In genomic region chr11:76860539-76861475, GRCh38 we compare ENCODE assay signal across 8 cellular contexts. TPM values are rescaled to one million over a fixed set of nuclear protein-coding genes. Genes with fewer than 3 reads are reported as not detected.
DNase-seq lines count a peak whose midpoint lies in the region; ATAC-seq, FAIRE-seq and TF ChIP-seq lines count a peak whose summit lies in the region.

Gene ACER3 (plus strand): TSS chr11:76860918. CDS start chr11:76860977, 59 bp downstream.

- H3K4me1 ChIP-seq in psoas muscle (peaks cover 22% of the 10 kb centered on the region), urinary bladder (ENCODE audit: insufficient read depth) (no peaks in the 10 kb centered on the region)

- no peaks in the 10 kb centered on the region for H3K27me3 ChIP-seq in psoas muscle (ENCODE audit: insufficient read depth in 3 of 3, low read length in 2 of 3)

- H3K4me3 ChIP-seq in psoas muscle: peak within 1 kb of the TSS; percentile 87
- peak within 1 kb of the TSS; percentile 53 for H3K4me3 ChIP-seq in urinary bladder (ENCODE audit: low read depth, low read length)

- no peaks in the 10 kb centered on the region for H3K9me3 ChIP-seq in psoas muscle

- ATAC-seq in HG02759 (IDR thresholded peaks at IDR 0.05; ENCODE audit: unreplicated experiment): peak; percentile 97
- ATAC-seq in T-cell (replicated peaks in 1 of 4): peak; percentile 95 to 99 (median 98)
- ATAC-seq in left cardiac atrium: peak; percentile 99
- ATAC-seq in psoas muscle: peak; percentile 98 to 100 (median 98)

- H3K4me1 Mint-ChIP-seq in T-cell: peaks cover 23 to 29% (median 26%) of the 10 kb centered on the region in 3 donors

- H3K27ac Mint-ChIP-seq in T-cell: peak within 1 kb of the TSS; percentile 53 to 83

- POLR2A ChIA-PET in T-cell (lab: Charles Lee): no interaction called here

- intact Hi-C loops in left cardiac atrium (cut with DNase I) (loop anchor here in 1 of 2 donors (2.0 to 10.0 kb wide), 2 partner anchors 56 to 58 kb away; no protein-coding TSS in a partner anchor), psoas muscle (cut with DNase I) (loop anchor here in 1 of 2 donors (5.0 kb wide), 1 partner anchor 56 kb away; no protein-coding TSS in a partner anchor)

- peak within 1 kb of the TSS; percentile 56 for H3K27ac ChIP-seq in adipose tissue (ENCODE audit: low read depth, low read length)
- H3K27ac ChIP-seq in psoas muscle: peak within 1 kb of the TSS; percentile 85
- peak within 1 kb of the TSS; percentile 68 for H3K27ac ChIP-seq in urinary bladder (ENCODE audit: low read depth)

- H3K36me3 ChIP-seq in psoas muscle (ENCODE audit: insufficient read depth in 1 of 2, low read depth in 1 of 2) (no peaks in the 10 kb centered on the region), urinary bladder (ENCODE audit: insufficient read depth) (no peaks in the 10 kb centered on the region)

- WGBS in adipose tissue, 3 donors: 1 to 2% (median 2%) methylated on average over 68 to 73 of the region's 73 CpGs
- 1 to 4% (median 3%) methylated on average over 35 to 73 of the region's 73 CpGs for WGBS in psoas muscle, 3 donors
- 1% methylated on average over 73 of the region's 73 CpGs for WGBS in urinary bladder

- TF ChIP-seq CTCF in psoas muscle (IDR thresholded peaks at IDR 0.05): no peak

- peak; percentile 86; the same call in 1 of the 2 replicates for TF ChIP-seq POLR2A in GM12892 (IDR thresholded peaks at IDR 0.05; ENCODE audit: low read depth, low read length)

- peaks cover 3% of the 10 kb centered on the region for H3K36me3 Mint-ChIP-seq in T-cell

- H3K9me3 Mint-ChIP-seq in T-cell: no peaks in the 10 kb centered on the region

- DNase-seq in GM12892 (ENCODE audit: insufficient read length): peak; percentile 90
- peak; percentile 91 for DNase-seq in NCI-H1105 treated with DMSO at 0.1 percent for 48 hours (lab: John Stamatoyannopoulos, UW)
- DNase-seq in T-cell: peak; percentile 27 to 89 (median 60)
- DNase-seq in left cardiac atrium: peak; percentile 95
- peak; percentile 95 for DNase-seq in psoas muscle

- CTCF ChIA-PET in T-cell (lab: Charles Lee): interaction anchor here in 1 of 2 donors (1.3 kb wide), 1 partner anchor 59 kb away, joined by 3 read pairs; no protein-coding TSS in a partner anchor

- H3K27me3 Mint-ChIP-seq in T-cell: no peaks in the 10 kb centered on the region

- FAIRE-seq in GM12892 (lab: Jason Lieb, UNC): peak; percentile 97

- H3K4me3 Mint-ChIP-seq in T-cell: peak within 1 kb of the TSS; percentile 78 to 86 (median 82)

RNA-seq across cellular contexts. Expression of gene ACER3, which starts in this region (rescaled TPM):
- polyA plus RNA-seq in GM12892 (2012; ENCODE audit: missing spikeins): 4.8 TPM
- total RNA-seq in T-cell (1 to 10 TPM; 4.3 to 9.0 (median 5.2) TPM), left cardiac atrium (10 to 100 TPM; 12.5 to 18.1 TPM), psoas muscle (1 to 10 TPM; 3.4 to 6.3 (median 5.4) TPM), urinary bladder (19.0 TPM)
- polyA plus RNA-seq in adipose tissue (10 to 100 TPM in 1 of 3 donors, 1 to 10 TPM in 2; 3.4 to 12.7 (median 7.1) TPM), psoas muscle (1 to 10 TPM in 2 of 3 donors, under 1 TPM in 1; 0.76 to 2.4 (median 1.1) TPM), urinary bladder (4.5 TPM)

Comparison
In these comparisons a context has a peak if more than half of its experiments do, and no peak if none do; other contexts are left out.
1. Peak in every context shown above with its lines: DNase-seq, ATAC-seq, H3K4me3 ChIP-seq and H3K27ac ChIP-seq.